21 cellular contexts compared by ENCODE assay signal in the genomic region with DNA sequence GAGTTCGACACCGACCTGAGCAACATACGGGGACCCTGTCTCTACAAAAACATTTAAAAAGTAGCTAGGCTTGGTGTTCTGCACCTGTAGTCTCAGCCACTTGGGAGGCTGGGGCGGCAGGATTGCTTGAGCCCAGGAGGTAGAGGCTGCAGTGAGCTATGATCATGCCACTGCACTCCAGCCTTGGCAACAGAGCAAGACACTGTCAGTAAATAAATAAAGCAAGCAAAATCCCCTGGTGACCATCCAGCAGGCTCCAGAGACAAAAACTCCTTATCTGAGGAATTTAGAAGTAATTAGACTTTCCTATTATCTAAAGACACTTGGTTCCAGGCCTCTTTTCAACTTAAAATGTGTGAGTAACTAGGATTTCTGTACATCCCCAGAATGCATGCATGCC. TPM values are rescaled to one million over a fixed set of nuclear protein-coding genes. Genes with fewer than 3 reads are reported as not detected.
A peak's percentile ranks its signal among the peaks of the same experiment; 100 is the strongest.
DNase-seq lines count a peak whose midpoint lies in the region; ATAC-seq and TF ChIP-seq lines count a peak whose summit lies in the region.
"Had no signal": no experiment of that assay in that cellular context is flagged by ENCODE, and none has a peak within 500 bp of the region (broad histone marks: within the 10 kb centered on the region; RNA-seq: fewer than 3 reads in every experiment).

No MANE protein-coding gene starts in this region.

- DNase-seq in ELF-1 (ENCODE audit: low read depth, low spot score), result peak; percentile 58
- DNase-seq in Panc1 (ENCODE audit: low read depth, low spot score), result no peak
- no peak for DNase-seq in hepatocyte (ENCODE audit: low spot score)
- no peak for DNase-seq in progenitor cell of endocrine pancreas (ENCODE audit: low spot score, unreplicated experiment)
- DNase-seq in WERI-Rb-1, result no peak
- no peak for DNase-seq in HuH-7 (ENCODE audit: low spot score)
- DNase-seq in NCI-H774 (lab: John Stamatoyannopoulos, UW), result no peak
- DNase-seq: activated CD4-positive, alpha-beta T cell treated with anti-CD3 and anti-CD28 coated beads, Interleukin-2, amount 10 ng/mL, durations not matched to agents 7 days and 5 days; dorsolateral prefrontal cortex; glutamatergic neuron; MM.1S; NCI-H1417; NCI-H2107; NCI-H524 treated with DMSO at 0.1 percent for 48 hours; nucleus accumbens; substantia nigra had no signal

- no peaks in the 10 kb centered on the region for H3K36me3 Mint-ChIP-seq in progenitor cell of endocrine pancreas (ENCODE audit: insufficient read depth)
- H3K36me3 Mint-ChIP-seq: activated naive CD8-positive, alpha-beta T cell; IgD-negative memory B cell; stimulated activated effector memory CD8-positive, alpha-beta T cell treated with anti-CD3 and anti-CD28 coated beads, Interleukin-12 subunit alpha, Interleukin-12 subunit beta, amount 100 ng/mL, for 72 hours had no signal

- H3K4me3 ChIP-seq in Panc1 (ENCODE audit: low read depth in 2 of 2, low read length in 2 of 2), result no peak overlapping the region
- no peak overlapping the region for H3K4me3 ChIP-seq in hepatocyte
- H3K4me3 ChIP-seq in WERI-Rb-1 (ENCODE audit: low read depth, low read length), result no peak overlapping the region
- H3K4me3 ChIP-seq: dorsolateral prefrontal cortex, smooth muscle cell had no signal

- H3K4me3 Mint-ChIP-seq in progenitor cell of endocrine pancreas (ENCODE audit: low read depth), result no peak overlapping the region
- H3K4me3 Mint-ChIP-seq: activated CD4-positive, alpha-beta T cell treated with anti-CD3 and anti-CD28 coated beads, Interleukin-2, amount 10 ng/mL, durations not matched to agents 7 days and 5 days; activated naive CD8-positive, alpha-beta T cell; IgD-negative memory B cell; stimulated activated effector memory CD8-positive, alpha-beta T cell treated with anti-CD3 and anti-CD28 coated beads, Interleukin-12 subunit alpha, Interleukin-12 subunit beta, amount 100 ng/mL, for 72 hours had no signal

- ATAC-seq in Panc1, result no peak
- ATAC-seq: stimulated activated effector memory CD8-positive, alpha-beta T cell treated with anti-CD3 and anti-CD28 coated beads, Interleukin-12 subunit alpha, Interleukin-12 subunit beta, amount 100 ng/mL, for 72 hours had no signal

- TF ChIP-seq CTCF in Panc1 (IDR thresholded peaks at IDR 0.05) (no peak), hepatocyte (IDR thresholded peaks at IDR 0.05; ENCODE audit: poor library complexity) (no peak), progenitor cell of endocrine pancreas (IDR thresholded peaks at IDR 0.05; ENCODE audit: unreplicated experiment) (no peak), WERI-Rb-1 (IDR thresholded peaks at IDR 0.05; ENCODE audit: low read depth, low read length) (no peak)

- CTCF ChIA-PET in Panc1 (lab: Charles Lee), result no interaction called here

- 82% methylated on average over 4 of the region's 4 CpGs for WGBS in hepatocyte (ENCODE audit: low lambda C conversion rate, missing lambda C conversion rate)

- H3K9me2 ChIP-seq in hepatocyte (replicated peaks; ENCODE audit: insufficient read depth), result no peaks in the 10 kb centered on the region

- in situ Hi-C loops in Panc1 (cut with HindIII; ENCODE audit: low pct_unique_long_range_greater_than_20kb, low sequenced_read_pairs), result no loop called here

- no peak overlapping the region for H3K4me2 ChIP-seq in hepatocyte
- H3K4me2 ChIP-seq: smooth muscle cell had no signal

- H3K4me1 ChIP-seq in Panc1 (ENCODE audit: control insufficient read depth, insufficient read depth, low read length) (peaks cover 10% of the 10 kb centered on the region; the same call in 1 of the 2 replicates), hepatocyte (ENCODE audit: insufficient read depth) (peaks cover 8% of the 10 kb centered on the region)

- H3K9me3 Mint-ChIP-seq in progenitor cell of endocrine pancreas (ENCODE audit: low read depth), result no peaks in the 10 kb centered on the region
- H3K9me3 Mint-ChIP-seq: activated CD4-positive, alpha-beta T cell treated with anti-CD3 and anti-CD28 coated beads, Interleukin-2, amount 10 ng/mL, durations not matched to agents 7 days and 5 days; activated T-helper 2 cell treated with anti-CD3 and anti-CD28 coated beads, Interferon-gamma antibody, Interleukin-2, Interleukin-4, amounts not matched to agents 10 μg/mL and 5 μg/mL and 100 μg/mL, durations not matched to agents 14 hours and 24 hours and 36 hours; IgD-negative memory B cell; stimulated activated effector memory CD8-positive, alpha-beta T cell treated with anti-CD3 and anti-CD28 coated beads, Interleukin-12 subunit alpha, Interleukin-12 subunit beta, amount 100 ng/mL, for 72 hours had no signal

- BruUV-seq in Panc1 (replicated peaks; lab: Mats Ljungman, UMichigan), result no TSS peak

- no peaks in the 10 kb centered on the region for H3K36me3 ChIP-seq in Panc1 (ENCODE audit: control insufficient read depth, insufficient read depth, low read length)
- H3K36me3 ChIP-seq in hepatocyte (replicated peaks; ENCODE audit: insufficient read depth, low read depth), result no peaks in the 10 kb centered on the region
- no peaks in the 10 kb centered on the region for H3K36me3 ChIP-seq in WERI-Rb-1

- POLR2A ChIA-PET in Panc1 (lab: Charles Lee), result interaction anchor here (0.7 kb wide), 1 partner anchor 1000 kb away, joined by 3 read pairs; no protein-coding TSS in a partner anchor

- H2AFZ ChIP-seq in hepatocyte, result no peak overlapping the region

- H3K27me3 ChIP-seq in Panc1 (ENCODE audit: control insufficient read depth, insufficient read depth, low read length) (no peaks in the 10 kb centered on the region), hepatocyte (no peaks in the 10 kb centered on the region), WERI-Rb-1 (ENCODE audit: insufficient read depth, low read depth, severe bottlenecking) (no peaks in the 10 kb centered on the region)
- H3K27me3 ChIP-seq: dorsolateral prefrontal cortex had no signal

- H3K27ac Mint-ChIP-seq in progenitor cell of endocrine pancreas, result peak overlapping the region; percentile 20
- H3K27ac Mint-ChIP-seq: activated CD4-positive, alpha-beta T cell treated with anti-CD3 and anti-CD28 coated beads, Interleukin-2, amount 10 ng/mL, durations not matched to agents 7 days and 5 days; activated naive CD8-positive, alpha-beta T cell; activated T-helper 2 cell treated with anti-CD3 and anti-CD28 coated beads, Interferon-gamma antibody, Interleukin-2, Interleukin-4, amounts not matched to agents 10 μg/mL and 5 μg/mL and 100 μg/mL, durations not matched to agents 14 hours and 24 hours and 36 hours; IgD-negative memory B cell; stimulated activated effector memory CD8-positive, alpha-beta T cell treated with anti-CD3 and anti-CD28 coated beads, Interleukin-12 subunit alpha, Interleukin-12 subunit beta, amount 100 ng/mL, for 72 hours had no signal

- H3K9me3 ChIP-seq in Panc1 (ENCODE audit: control insufficient read depth, insufficient read depth, low read depth, low read length) (no peaks in the 10 kb centered on the region), hepatocyte (ENCODE audit: low read depth) (no peaks in the 10 kb centered on the region), WERI-Rb-1 (ENCODE audit: severe bottlenecking) (no peaks in the 10 kb centered on the region)

- no peaks in the 10 kb centered on the region for H3K79me2 ChIP-seq in hepatocyte

- no peaks in the 10 kb centered on the region for H3K27me3 Mint-ChIP-seq in progenitor cell of endocrine pancreas
- H3K27me3 Mint-ChIP-seq: activated CD4-positive, alpha-beta T cell treated with anti-CD3 and anti-CD28 coated beads, Interleukin-2, amount 10 ng/mL, durations not matched to agents 7 days and 5 days; activated naive CD8-positive, alpha-beta T cell; IgD-negative memory B cell had no signal

- H3K27ac ChIP-seq in Panc1 (ENCODE audit: low read length) (peak overlapping the region; percentile 32; the same call in 1 of the 2 replicates), hepatocyte (peak overlapping the region; percentile 27), WERI-Rb-1 (no peak overlapping the region)
- H3K27ac ChIP-seq: dorsolateral prefrontal cortex had no signal

- intact Hi-C loops in Panc1 (cut with micrococcal nuclease; ENCODE audit: unreplicated experiment), result loop anchor here (10.0 kb wide), 2 partner anchors 72 to 372 kb away; no protein-coding TSS in a partner anchor

- no peaks in the 10 kb centered on the region for H4K20me1 ChIP-seq in hepatocyte (ENCODE audit: insufficient read depth, poor library complexity, severe bottlenecking)

- peaks cover 13% of the 10 kb centered on the region for H3K4me1 Mint-ChIP-seq in progenitor cell of endocrine pancreas (ENCODE audit: low read depth)

RNA-seq across cellular contexts. Expression of a gene that starts 29.6 kb away (rescaled TPM):
- 5.2 TPM for total RNA-seq in Panc1 (2021; ENCODE audit: unreplicated experiment)
- 2.4 TPM for polyA plus RNA-seq in Panc1 (2012; ENCODE audit: insufficient read length)
- 2.1 and 4.1 TPM in 2 replicates for total RNA-seq in hepatocyte
- polyA plus RNA-seq in hepatocyte, result 2.1 and 2.3 TPM in 2 replicates
- 9.5 and 13.8 TPM in 2 replicates for total RNA-seq in progenitor cell of endocrine pancreas

RNA-seq across cellular contexts. Expression of a gene that starts 57.1 kb away (rescaled TPM):
- total RNA-seq in Panc1 (2021; ENCODE audit: unreplicated experiment), result 137 TPM
- 85.4 TPM for polyA plus RNA-seq in Panc1 (2012; ENCODE audit: insufficient read length)
- total RNA-seq in hepatocyte, result 62.3 and 65.9 TPM in 2 replicates
- 60.0 and 60.2 TPM in 2 replicates for polyA plus RNA-seq in hepatocyte
- 110 and 121 TPM in 2 replicates for total RNA-seq in progenitor cell of endocrine pancreas
